Comparison of ENCODE assay signal across 8 cellular contexts in the genomic region with DNA sequence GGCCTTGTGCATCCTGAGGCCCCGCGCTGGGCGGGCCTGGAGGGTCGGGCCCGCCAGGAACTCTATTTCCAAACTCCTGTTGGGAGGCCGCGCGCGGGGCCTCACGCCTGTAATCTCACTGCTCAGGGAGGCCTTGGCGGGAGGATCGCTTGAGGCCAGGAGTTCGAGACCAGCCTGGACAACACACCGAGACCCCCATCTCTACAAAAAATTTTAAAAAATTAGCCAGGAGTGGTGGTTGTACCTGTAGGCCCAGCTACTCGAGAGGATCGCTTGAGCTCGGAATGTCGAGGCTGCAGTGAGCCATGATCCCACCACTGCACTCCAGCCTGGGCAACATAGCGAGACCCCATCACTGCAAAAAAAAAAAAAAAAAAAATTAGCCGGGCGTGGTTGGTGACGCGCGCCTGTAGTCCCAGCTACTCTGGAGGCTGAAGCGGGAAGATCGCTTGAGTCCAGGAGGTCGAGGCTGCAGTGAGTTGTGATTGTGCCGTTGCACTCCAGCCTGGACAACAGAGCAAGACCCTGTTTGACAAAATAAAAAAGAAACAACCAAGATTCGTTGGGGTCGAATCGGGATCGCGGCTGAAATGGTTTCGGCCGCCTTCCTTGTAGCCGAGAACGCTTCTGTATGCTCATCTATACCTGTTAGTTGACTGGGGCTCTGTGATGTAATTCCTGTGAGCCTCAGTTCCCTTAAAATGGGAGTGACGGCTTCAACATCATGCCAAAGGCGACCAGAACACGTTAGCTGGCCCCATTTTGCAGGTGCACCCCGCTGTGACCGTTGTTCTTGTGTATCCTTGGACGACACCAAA. TPM values are rescaled to one million over a fixed set of nuclear protein-coding genes. Genes with fewer than 3 reads are reported as not detected.
DNase-seq lines count a peak whose midpoint lies in the region; ATAC-seq, FAIRE-seq and TF ChIP-seq lines count a peak whose summit lies in the region.

No MANE protein-coding gene starts in this region.

- H3K36me3 Mint-ChIP-seq in CD4-positive, alpha-beta memory T cell = peaks cover 5 to 44% of the 10 kb centered on the region in 2 donors
- H3K36me3 Mint-ChIP-seq in neural progenitor cell = peaks cover 13% of the 10 kb centered on the region

- peaks cover 34% of the 10 kb centered on the region for H3F3A ChIP-seq in neural progenitor cell (ENCODE audit: low read depth)

- peak overlapping the region; percentile 38 to 88 for H3K4me3 ChIP-seq in CD4-positive, alpha-beta memory T cell (ENCODE audit: low read length in 2 of 2)
- H3K4me3 ChIP-seq in OCI-LY3 (ENCODE audit: low read length) (peak overlapping the region; percentile 89), H1 (ENCODE audit: extremely low read depth in 1 of 4, insufficient read depth in 2 of 4, low read depth in 3 of 4, low read length in 4 of 4) (peak overlapping the region; percentile 58 to 81 (median 71)), neural progenitor cell (peak overlapping the region; percentile 72)

- TF ChIP-seq EP300 in H1 (IDR thresholded peaks at IDR 0.05; ENCODE audit: borderline replicate concordance in 1 of 2, low read depth in 2 of 2, low read length in 2 of 2) = no peak

- H2BK15ac ChIP-seq in H1 (ENCODE audit: low read length) = no peak overlapping the region

- H3K4me3 Mint-ChIP-seq in CD4-positive, alpha-beta memory T cell = peak overlapping the region; percentile 86 to 100 (median 98)
- peak overlapping the region; percentile 99 for H3K4me3 Mint-ChIP-seq in neural progenitor cell

- peaks cover 50% of the 10 kb centered on the region for H4K20me1 ChIP-seq in OCI-LY3 (ENCODE audit: insufficient read depth, low read length)
- H4K20me1 ChIP-seq in H1 (replicated peaks in 1 of 2; ENCODE audit: control insufficient read depth in 1 of 2, insufficient read depth in 2 of 2, low read length in 2 of 2) = peaks cover 25 to 40% of the 10 kb centered on the region in 2 experiments
- H4K20me1 ChIP-seq in neural progenitor cell (ENCODE audit: low read depth) = peaks cover 75% of the 10 kb centered on the region

- H3K23ac ChIP-seq in H1 (ENCODE audit: insufficient read length) = no peak overlapping the region

- no peak for TF ChIP-seq RAD21 in H1 (IDR thresholded peaks at IDR 0.05 in 1 of 2, conservative IDR thresholded peaks at IDR 0.05 in 1 of 2; ENCODE audit: low read depth in 2 of 2, low read length in 2 of 2)

- peaks cover 26% of the 10 kb centered on the region for H3K79me1 ChIP-seq in H1 (ENCODE audit: low read depth, low read length)

- peak overlapping the region; percentile 98 for H3K27ac ChIP-seq in CD4-positive, alpha-beta memory T cell (ENCODE audit: low read depth, low read length)
- H3K27ac ChIP-seq in OCI-LY3 (ENCODE audit: low read length) = peak overlapping the region; percentile 81
- H3K27ac ChIP-seq in H1 (ENCODE audit: low read depth, low read length) = peak overlapping the region; percentile 93; the same call in 1 of the 2 replicates
- H3K27ac ChIP-seq in neural progenitor cell = peak overlapping the region; percentile 88

- 60% methylated on average over 39 of the region's 43 CpGs; no CpG with 5 or more reads in 1 of the 2 experiments for WGBS in H1 (ENCODE audit: extremely low coverage in 1 of 2, insufficient coverage in 1 of 2, insufficient read length in 1 of 2, insufficient replicate concordance in 2 of 2, low coverage in 1 of 2, low lambda C conversion rate in 2 of 2, missing lambda C conversion rate in 1 of 2), 2 experiments

- H3K4me1 Mint-ChIP-seq in CD4-positive, alpha-beta memory T cell = peaks cover 39 to 74% (median 59%) of the 10 kb centered on the region in 4 donors
- peaks cover 58% of the 10 kb centered on the region for H3K4me1 Mint-ChIP-seq in neural progenitor cell

- H2AFZ ChIP-seq in OCI-LY3 (ENCODE audit: low read depth, low read length) (no peak overlapping the region), H1 (ENCODE audit: low read length) (no peak overlapping the region), neural progenitor cell (replicated peaks) (peak overlapping the region; percentile 74)

- no peak overlapping the region for H2BK12ac ChIP-seq in H1 (ENCODE audit: low read depth, low read length)

- H3K27ac Mint-ChIP-seq in CD4-positive, alpha-beta memory T cell = peak overlapping the region; percentile 84 to 99 (median 97)
- H3K27ac Mint-ChIP-seq in neural progenitor cell = peak overlapping the region; percentile 98

- H3K79me2 ChIP-seq in OCI-LY3 (ENCODE audit: low read length) (peaks cover 93% of the 10 kb centered on the region), H1 (ENCODE audit: control insufficient read depth in 1 of 2, insufficient read depth in 2 of 2, low read length in 2 of 2) (peaks cover 42 to 68% of the 10 kb centered on the region in 2 experiments), neural progenitor cell (ENCODE audit: low read depth) (peaks cover 78% of the 10 kb centered on the region)

- H3K27me3 Mint-ChIP-seq in CD4-positive, alpha-beta memory T cell = peaks cover 2 to 5% of the 10 kb centered on the region in 2 donors
- H3K27me3 Mint-ChIP-seq in neural progenitor cell (ENCODE audit: insufficient read depth, low read depth) = peaks cover 8% of the 10 kb centered on the region

- H3K4me1 ChIP-seq in CD4-positive, alpha-beta memory T cell (ENCODE audit: insufficient read depth, low read length) = peaks cover 69% of the 10 kb centered on the region
- H3K4me1 ChIP-seq in OCI-LY3 (ENCODE audit: low read length) (peaks cover 31% of the 10 kb centered on the region), H1 (replicated peaks in 1 of 4; ENCODE audit: control insufficient read depth in 3 of 4, insufficient read depth in 4 of 4, low read length in 3 of 4) (peaks cover 0 to 24% (median 14%) of the 10 kb centered on the region in 4 experiments; a peak in 6 of 7 replicates), neural progenitor cell (peaks cover 44% of the 10 kb centered on the region)

- peak overlapping the region; percentile 72 for H3K4me2 ChIP-seq in OCI-LY3 (ENCODE audit: low read length)
- peak overlapping the region; percentile 7 to 93 for H3K4me2 ChIP-seq in H1 (ENCODE audit: insufficient read depth in 1 of 2, low read depth in 2 of 2, low read length in 2 of 2)
- H3K4me2 ChIP-seq in neural progenitor cell = peak overlapping the region; percentile 81

- POLR2A ChIA-PET in CD4-positive, alpha-beta memory T cell (lab: Charles Lee; ENCODE audit: partially characterized antibody) = interaction anchor here (0.9 to 10.5 kb wide), 6 partner anchors 19 to 381 kb away, joined by 3 to 325 read pairs (median 8); a partner anchor contains a TSS
- POLR2A ChIA-PET in H1 (lab: Charles Lee; ENCODE audit: partially characterized antibody) = interaction anchor here (0.6 to 10.3 kb wide), 14 partner anchors 7 to 1054 kb away, joined by 3 to 206 read pairs (median 4); a partner anchor contains a TSS

- no peak overlapping the region for H3K18ac ChIP-seq in H1 (ENCODE audit: extremely low read depth, low read length)

- H4K91ac ChIP-seq in H1 (replicated peaks; ENCODE audit: insufficient read length, low read length) = peak overlapping the region; percentile 93

- DNase-seq in CD4-positive, alpha-beta memory T cell = no peak
- DNase-seq in H1 (ENCODE audit: low read depth in 1 of 2, low spot score in 2 of 2) (no peak), neural progenitor cell (ENCODE audit: low spot score) (no peak), middle frontal gyrus (ENCODE audit: extremely low spot score, low spot score) (no peak), NCI-H82 (lab: John Stamatoyannopoulos, UW) (no peak), NCI-H345 treated with DMSO at 0.1 percent for 48 hours (lab: John Stamatoyannopoulos, UW; ENCODE audit: unreplicated experiment) (no peak)

- H3K23me2 ChIP-seq in H1 (ENCODE audit: low read depth, low read length) = peaks cover 9% of the 10 kb centered on the region; the same call in 1 of the 2 replicates

- no peaks in the 10 kb centered on the region for H3K9me3 ChIP-seq in CD4-positive, alpha-beta memory T cell (ENCODE audit: control insufficient read depth in 1 of 2, low read length in 2 of 2)
- no peaks in the 10 kb centered on the region for H3K9me3 ChIP-seq in OCI-LY3 (ENCODE audit: insufficient read depth, low read length)
- H3K9me3 ChIP-seq in H1 (ENCODE audit: insufficient read depth in 2 of 2, low read depth in 1 of 2, low read length in 1 of 2) = no peaks in the 10 kb centered on the region
- no peaks in the 10 kb centered on the region for H3K9me3 ChIP-seq in neural progenitor cell (ENCODE audit: low read depth)

- H3K9ac ChIP-seq in OCI-LY3 (ENCODE audit: low read length) = peak overlapping the region; percentile 93
- peak overlapping the region; percentile 63 to 86 (median 82) for H3K9ac ChIP-seq in H1 (replicated peaks in 1 of 4; ENCODE audit: extremely low read depth in 1 of 4, low read depth in 3 of 4, low read length in 3 of 4)
- H3K9ac ChIP-seq in neural progenitor cell = peak overlapping the region; percentile 68

- no peak overlapping the region for H3K4ac ChIP-seq in H1 (replicated peaks; ENCODE audit: insufficient read length, low read depth, low read length)

- peak overlapping the region; percentile 96 for H4K5ac ChIP-seq in H1 (ENCODE audit: insufficient read length, low read depth, low read length)

- TF ChIP-seq CTCF in OCI-LY3 (IDR thresholded peaks at IDR 0.05; ENCODE audit: low read depth, low read length) (no peak), H1 (IDR thresholded peaks at IDR 0.05; ENCODE audit: control extremely low read depth in 1 of 3, insufficient read depth in 1 of 3, low read depth in 1 of 3, low read length in 3 of 3) (no peak), neural progenitor cell (IDR thresholded peaks at IDR 0.05) (no peak)

- peak in 1 of 2 experiments; percentile 10; a peak in 1 of 3 replicates for TF ChIP-seq POLR2A in H1 (IDR thresholded peaks at IDR 0.05; ENCODE audit: control extremely low read depth in 1 of 2, low read depth in 2 of 2, low read length in 2 of 2)

- peak overlapping the region; percentile 98 for H4K8ac ChIP-seq in H1 (ENCODE audit: extremely low read depth, insufficient read depth, low read length)

- H3K27me3 ChIP-seq in CD4-positive, alpha-beta memory T cell (ENCODE audit: insufficient read depth, low read length) = no peaks in the 10 kb centered on the region
- H3K27me3 ChIP-seq in OCI-LY3 (ENCODE audit: low read depth, low read length) (no peaks in the 10 kb centered on the region), H1 (replicated peaks in 1 of 4; ENCODE audit: control insufficient read depth in 3 of 4, extremely low read depth in 1 of 4, insufficient read depth in 3 of 4, low read length in 3 of 4) (no peaks in the 10 kb centered on the region), neural progenitor cell (no peaks in the 10 kb centered on the region)

- peaks cover 6% of the 10 kb centered on the region for H3K36me3 ChIP-seq in CD4-positive, alpha-beta memory T cell (ENCODE audit: insufficient read depth, low read length)
- H3K36me3 ChIP-seq in OCI-LY3 (replicated peaks; ENCODE audit: low read depth, low read length) = peaks cover 52% of the 10 kb centered on the region
- H3K36me3 ChIP-seq in H1 (ENCODE audit: control insufficient read depth in 2 of 4, insufficient read depth in 4 of 4, low read length in 3 of 4) = peaks cover 0 to 15% (median 7%) of the 10 kb centered on the region in 4 experiments; a peak in 5 of 8 replicates
- no peaks in the 10 kb centered on the region for H3K36me3 ChIP-seq in neural progenitor cell

- intact Hi-C loops in CD4-positive, alpha-beta memory T cell (cut with micrococcal nuclease) = loop anchor here (5.0 kb wide), 1 partner anchor 240 kb away; a partner anchor contains a TSS

- no peak for ATAC-seq in HG02970 (IDR thresholded peaks at IDR 0.05; ENCODE audit: low FRiP score, unreplicated experiment)

- no peak overlapping the region for H2BK120ac ChIP-seq in H1 (replicated peaks; ENCODE audit: low read depth, low read length)

- H2BK5ac ChIP-seq in H1 (ENCODE audit: low read depth, low read length) = peak overlapping the region; percentile 97

- no peak overlapping the region for H3K14ac ChIP-seq in H1 (ENCODE audit: insufficient read length)

- no peak for FAIRE-seq in H1 (lab: Jason Lieb, UNC)

- H2BK20ac ChIP-seq in H1 (ENCODE audit: low read length) = no peak overlapping the region

- CTCF ChIA-PET in CD4-positive, alpha-beta memory T cell (lab: Charles Lee; ENCODE audit: partially characterized antibody) = interaction anchor here (1.2 to 4.8 kb wide), 8 partner anchors 16 to 383 kb away, joined by 3 to 75 read pairs (median 8); no protein-coding TSS in a partner anchor
- CTCF ChIA-PET in H1 (lab: Charles Lee; ENCODE audit: partially characterized antibody) = interaction anchor here (0.7 to 4.1 kb wide), 10 partner anchors 16 to 1576 kb away, joined by 3 to 35 read pairs (median 4); no protein-coding TSS in a partner anchor

- no peak overlapping the region for H2AK5ac ChIP-seq in H1 (ENCODE audit: low read depth, low read length)

- H3K9me3 Mint-ChIP-seq in CD4-positive, alpha-beta memory T cell = peaks cover 0 to 5% (median 0%) of the 10 kb centered on the region in 8 donors
- H3K9me3 Mint-ChIP-seq in neural progenitor cell = no peaks in the 10 kb centered on the region

- peak overlapping the region; percentile 86 for H3K56ac ChIP-seq in H1 (replicated peaks; ENCODE audit: insufficient read length, low read depth, low read length)

RNA-seq across cellular contexts. Expression of a gene that starts 0.6 kb away (rescaled TPM):
- total RNA-seq in CD4-positive, alpha-beta memory T cell = 100 to 1,000 TPM; 140 to 141 TPM
- polyA plus RNA-seq in CD4-positive, alpha-beta memory T cell = 10 to 100 TPM in 1 of 2 donors, 1 to 10 TPM in 1; 8.3 to 37.8 TPM
- 142 and 146 TPM in 2 replicates for total RNA-seq in H1 (2021; fragmentation: NEBNext Ultra II Directional; extraction: Animal tissue kit (Norgen Biotek cat#: 25700))
- 15.3 and 31.2 TPM in 2 replicates for polyA plus RNA-seq in H1 (2011; rRNA removed)
- polyA plus RNA-seq in H1 (2011; cell fraction: cytosol; rRNA removed) = 22.1 TPM
- 171 TPM for polyA plus RNA-seq in H1 (2011; cell fraction: nucleus; rRNA removed)
- polyA plus RNA-seq in H1 (2012, experiment 1 of 2) = 97.0 to 157 TPM (median 147 TPM) in 4 replicates
- 117 TPM for polyA plus RNA-seq in H1 (2012, experiment 2 of 2)
- polyA plus RNA-seq in H1 (2013, experiment 1 of 2) = 109 TPM
- 101 TPM for polyA plus RNA-seq in H1 (2013, experiment 2 of 2)
- 18.4 and 22.8 TPM in 2 replicates for polyA minus RNA-seq in H1 (2011; rRNA and poly(A)+ RNA removed)
- 64.4 TPM for polyA minus RNA-seq in H1 (2011; cell fraction: cytosol; rRNA and poly(A)+ RNA removed)
- polyA minus RNA-seq in H1 (2011; cell fraction: nucleus; rRNA and poly(A)+ RNA removed) = 112 TPM
- total RNA-seq in neural progenitor cell (ENCODE audit: low replicate concordance) = 14.4 and 50.7 TPM in 2 replicates

RNA-seq across cellular contexts. Expression of a gene that starts 1.1 kb away (rescaled TPM):
- 10 to 100 TPM; 64.9 to 65.3 TPM for total RNA-seq in CD4-positive, alpha-beta memory T cell
- 100 to 1,000 TPM; 105 to 119 TPM for polyA plus RNA-seq in CD4-positive, alpha-beta memory T cell
- total RNA-seq in H1 (2021; fragmentation: NEBNext Ultra II Directional; extraction: Animal tissue kit (Norgen Biotek cat#: 25700)) = 135 TPM in 2 replicates
- polyA plus RNA-seq in H1 (2011; rRNA removed) = 187 and 235 TPM in 2 replicates
- 217 TPM for polyA plus RNA-seq in H1 (2011; cell fraction: cytosol; rRNA removed)
- polyA plus RNA-seq in H1 (2011; cell fraction: nucleus; rRNA removed) = 175 TPM
- polyA plus RNA-seq in H1 (2012, experiment 1 of 2) = 118 to 165 TPM (median 146 TPM) in 4 replicates
- 185 TPM for polyA plus RNA-seq in H1 (2012, experiment 2 of 2)
- 108 TPM for polyA plus RNA-seq in H1 (2013, experiment 1 of 2)
- 117 TPM for polyA plus RNA-seq in H1 (2013, experiment 2 of 2)
- 29.0 and 35.2 TPM in 2 replicates for polyA minus RNA-seq in H1 (2011; rRNA and poly(A)+ RNA removed)
- polyA minus RNA-seq in H1 (2011; cell fraction: cytosol; rRNA and poly(A)+ RNA removed) = 43.3 TPM
- 40.6 TPM for polyA minus RNA-seq in H1 (2011; cell fraction: nucleus; rRNA and poly(A)+ RNA removed)
- total RNA-seq in neural progenitor cell (ENCODE audit: low replicate concordance) = 77.6 and 145 TPM in 2 replicates

RNA-seq across cellular contexts. Expression of a gene that starts 11.9 kb away (rescaled TPM):
- 10 to 100 TPM in 1 of 2 experiments, 1 to 10 TPM in 1; 7.5 to 12.7 TPM for total RNA-seq in CD4-positive, alpha-beta memory T cell
- not detected for polyA plus RNA-seq in CD4-positive, alpha-beta memory T cell
- total RNA-seq in H1 (2021; fragmentation: NEBNext Ultra II Directional; extraction: Animal tissue kit (Norgen Biotek cat#: 25700)) = 13.0 and 15.4 TPM in 2 replicates
- 10.5 and 19.3 TPM in 2 replicates for polyA plus RNA-seq in H1 (2011; rRNA removed)
- 10.1 TPM for polyA plus RNA-seq in H1 (2011; cell fraction: cytosol; rRNA removed)
- 104 TPM for polyA plus RNA-seq in H1 (2011; cell fraction: nucleus; rRNA removed)
- polyA plus RNA-seq in H1 (2012, experiment 1 of 2) = 12.7 to 23.7 TPM (median 18.4 TPM) in 4 replicates
- polyA plus RNA-seq in H1 (2012, experiment 2 of 2) = 9.0 TPM
- 6.7 TPM for polyA plus RNA-seq in H1 (2013, experiment 1 of 2)
- 5.6 TPM for polyA plus RNA-seq in H1 (2013, experiment 2 of 2)
- 0.46 and 0.63 TPM in 2 replicates for polyA minus RNA-seq in H1 (2011; rRNA and poly(A)+ RNA removed)
- polyA minus RNA-seq in H1 (2011; cell fraction: cytosol; rRNA and poly(A)+ RNA removed) = 3.1 TPM
- polyA minus RNA-seq in H1 (2011; cell fraction: nucleus; rRNA and poly(A)+ RNA removed) = 13.1 TPM
- 3.5 and 22.4 TPM in 2 replicates for total RNA-seq in neural progenitor cell (ENCODE audit: low replicate concordance)

RNA-seq across cellular contexts. Expression of a gene that starts 19.0 kb away (rescaled TPM):
- total RNA-seq in CD4-positive, alpha-beta memory T cell = 1 to 10 TPM; 1.3 to 1.5 TPM
- 1 to 10 TPM; 1.1 to 1.7 TPM for polyA plus RNA-seq in CD4-positive, alpha-beta memory T cell
- total RNA-seq in H1 (2021; fragmentation: NEBNext Ultra II Directional; extraction: Animal tissue kit (Norgen Biotek cat#: 25700)) = 0.56 and 1.7 TPM in 2 replicates
- 0.24 and 0.53 TPM in 2 replicates for polyA plus RNA-seq in H1 (2011; rRNA removed)
- polyA plus RNA-seq in H1 (2011; cell fraction: cytosol; rRNA removed) = 0.41 TPM
- polyA plus RNA-seq in H1 (2011; cell fraction: nucleus; rRNA removed) = 0.10 TPM
- 0.40 to 2.0 TPM (median 1.1 TPM) in 3 of 4 replicates, not detected in the other for polyA plus RNA-seq in H1 (2012, experiment 1 of 2)
- not detected for polyA plus RNA-seq in H1 (2012, experiment 2 of 2)
- polyA plus RNA-seq in H1 (2013, experiment 1 of 2) = 0.83 TPM
- polyA plus RNA-seq in H1 (2013, experiment 2 of 2) = 0.96 TPM
- not detected in 2 replicates for polyA minus RNA-seq in H1 (2011; rRNA and poly(A)+ RNA removed)
- polyA minus RNA-seq in H1 (2011; cell fraction: cytosol; rRNA and poly(A)+ RNA removed) = not detected
- polyA minus RNA-seq in H1 (2011; cell fraction: nucleus; rRNA and poly(A)+ RNA removed) = not detected
- 0.12 TPM in 1 of 2 replicates, not detected in the other for total RNA-seq in neural progenitor cell (ENCODE audit: low replicate concordance)

RNA-seq across cellular contexts. Expression of a gene that starts 44.7 kb away (rescaled TPM):
- under 1 TPM in 1 of 2 experiments, not detected in 1; 0.11 TPM for total RNA-seq in CD4-positive, alpha-beta memory T cell
- under 1 TPM; 0.07 TPM for polyA plus RNA-seq in CD4-positive, alpha-beta memory T cell
- total RNA-seq in H1 (2021; fragmentation: NEBNext Ultra II Directional; extraction: Animal tissue kit (Norgen Biotek cat#: 25700)) = not detected in 2 replicates
- not detected in 2 replicates for polyA plus RNA-seq in H1 (2011; rRNA removed)
- polyA plus RNA-seq in H1 (2011; cell fraction: cytosol; rRNA removed) = not detected
- not detected for polyA plus RNA-seq in H1 (2011; cell fraction: nucleus; rRNA removed)
- polyA plus RNA-seq in H1 (2012, experiment 1 of 2) = 0.06 to 0.11 TPM in 2 of 4 replicates, not detected in the others
- not detected for polyA plus RNA-seq in H1 (2012, experiment 2 of 2)
- not detected for polyA plus RNA-seq in H1 (2013, experiment 1 of 2)
- polyA plus RNA-seq in H1 (2013, experiment 2 of 2) = not detected
- not detected in 2 replicates for polyA minus RNA-seq in H1 (2011; rRNA and poly(A)+ RNA removed)
- polyA minus RNA-seq in H1 (2011; cell fraction: cytosol; rRNA and poly(A)+ RNA removed) = not detected
- not detected for polyA minus RNA-seq in H1 (2011; cell fraction: nucleus; rRNA and poly(A)+ RNA removed)
- total RNA-seq in neural progenitor cell (ENCODE audit: low replicate concordance) = not detected in 2 replicates
